In genomic region chr5:5341531-5342292, GRCh38 we compare ENCODE assay signal across 18 cellular contexts.
A peak's percentile ranks its signal among the peaks of the same experiment; 100 is the strongest.
DNase-seq lines count a peak whose midpoint lies in the region; TF ChIP-seq lines count a peak whose summit lies in the region.
"Had no signal": no experiment of that assay in that cellular context is flagged by ENCODE, and none has a peak within 500 bp of the region (broad histone marks: within the 10 kb centered on the region; RNA-seq: fewer than 3 reads in every experiment).

No MANE protein-coding gene starts in this region.

- no peak overlapping the region for H2BK15ac ChIP-seq in mesenchymal stem cell (ENCODE audit: low read depth, poor library complexity, severe bottlenecking)

- no peak overlapping the region for H3K4me3 ChIP-seq in breast epithelium
- no peak overlapping the region for H3K4me3 ChIP-seq in mesenchymal stem cell (ENCODE audit: insufficient read depth in 1 of 2, low read depth in 1 of 2, low read length in 2 of 2)
- H3K4me3 ChIP-seq: adrenal gland, thoracic aorta had no signal

- H3K14ac ChIP-seq in mesenchymal stem cell (ENCODE audit: low read length in 2 of 2) = peak overlapping the region in 1 of 2 experiments; percentile 5

- H3K4me3 Mint-ChIP-seq in MCF 10A (ENCODE audit: unreplicated experiment) (no peak overlapping the region), chondrocyte (ENCODE audit: unreplicated experiment) (no peak overlapping the region)
- H3K4me3 Mint-ChIP-seq: activated CD8-positive, alpha-beta T cell treated with anti-CD3 and anti-CD28 coated beads for 36 hours had no signal

- peak overlapping the region in 1 of 2 experiments; percentile 29 for H3K4ac ChIP-seq in mesenchymal stem cell (ENCODE audit: low read depth in 1 of 2, low read length in 2 of 2)

- no peak overlapping the region for H3K9ac ChIP-seq in mesenchymal stem cell (ENCODE audit: low read length)

- H3K36me3 Mint-ChIP-seq in MCF 10A (ENCODE audit: insufficient read depth, unreplicated experiment) (no peaks in the 10 kb centered on the region), chondrocyte (ENCODE audit: low read depth) (no peaks in the 10 kb centered on the region)

- peak overlapping the region; percentile 97 for H4K91ac ChIP-seq in mesenchymal stem cell (ENCODE audit: low read length)

- H3K4me1 Mint-ChIP-seq in MCF 10A (ENCODE audit: insufficient read depth, unreplicated experiment) (peaks cover 35% of the 10 kb centered on the region), chondrocyte (ENCODE audit: low read depth) (peaks cover 62% of the 10 kb centered on the region)

- H3K23ac ChIP-seq in mesenchymal stem cell (ENCODE audit: low read length in 2 of 2) = no peak overlapping the region

- H3K27me3 ChIP-seq in breast epithelium (no peaks in the 10 kb centered on the region), mesenchymal stem cell (ENCODE audit: control insufficient read depth in 1 of 2, insufficient read depth in 1 of 2, low read length in 2 of 2) (no peaks in the 10 kb centered on the region)
- H3K27me3 ChIP-seq: adrenal gland had no signal

- H2BK12ac ChIP-seq in mesenchymal stem cell (ENCODE audit: low read length in 2 of 2) = peak overlapping the region; percentile 29 to 37

- intact Hi-C loops in MCF 10A (cut with micrococcal nuclease) (loop anchor here (2.0 to 5.0 kb wide), 3 partner anchors 69 to 463 kb away; no protein-coding TSS in a partner anchor), breast epithelium (cut with DNase I; ENCODE audit: low total_unique reads) (no loop called here)

- H2AFZ ChIP-seq in mesenchymal stem cell (ENCODE audit: low read depth, low read length) = no peak overlapping the region

- H2BK5ac ChIP-seq in mesenchymal stem cell (ENCODE audit: low read depth, low read length, poor library complexity, severe bottlenecking) = no peak overlapping the region

- H3K27ac ChIP-seq in breast epithelium = no peak overlapping the region
- no peak overlapping the region for H3K27ac ChIP-seq in mesenchymal stem cell (ENCODE audit: low read length, poor library complexity, severe bottlenecking)
- H3K27ac ChIP-seq: adrenal gland had no signal

- H3K9me3 ChIP-seq in breast epithelium (no peaks in the 10 kb centered on the region), mesenchymal stem cell (ENCODE audit: control insufficient read depth, low read length) (no peaks in the 10 kb centered on the region)
- H3K9me3 ChIP-seq: adrenal gland, thoracic aorta had no signal

- peak overlapping the region; percentile 5 to 83 for H3K18ac ChIP-seq in mesenchymal stem cell (ENCODE audit: low read depth in 1 of 2, low read length in 2 of 2)

- H3K27me3 Mint-ChIP-seq in MCF 10A (ENCODE audit: insufficient read depth, unreplicated experiment) (no peaks in the 10 kb centered on the region), chondrocyte (ENCODE audit: low read depth) (no peaks in the 10 kb centered on the region)
- H3K27me3 Mint-ChIP-seq: activated CD8-positive, alpha-beta T cell treated with anti-CD3 and anti-CD28 coated beads for 36 hours had no signal

- DNase-seq in MCF 10A (ENCODE audit: unreplicated experiment) (peak; percentile 67), breast epithelium (ENCODE audit: low spot score in 2 of 2) (no peak), chondrocyte (ENCODE audit: low spot score) (no peak), mesenchymal stem cell (peak; percentile 34), dermis blood vessel endothelial cell (no peak), HEK293T (ENCODE audit: extremely low spot score) (no peak), Kasumi-1 (lab: John Stamatoyannopoulos, UW) (no peak), HUDEP-2 (lab: John Stamatoyannopoulos, UW; ENCODE audit: unreplicated experiment in 76 of 76) (no peak)
- DNase-seq: 8988T; activated CD8-positive, alpha-beta T cell treated with anti-CD3 and anti-CD28 coated beads for 36 hours; adrenal gland; midbrain; NCI-H2171; NCI-H82; stimulated activated CD4-positive, alpha-beta T cell treated with anti-CD3 and anti-CD28 coated beads, Interleukin-4, amount 100 ng/mL, for 4 hours; SW 1271 had no signal

- peak overlapping the region; percentile 36 for H2BK120ac ChIP-seq in mesenchymal stem cell (ENCODE audit: low read depth, low read length)

- no peak overlapping the region for H3K4me2 ChIP-seq in mesenchymal stem cell (ENCODE audit: low read length, poor library complexity, severe bottlenecking)

- CTCF ChIA-PET in MCF 10A (lab: Yijun Ruan, JAX) = interaction anchor here (0.6 to 1.6 kb wide), 3 partner anchors 7 to 465 kb away, joined by 3 to 4 read pairs (median 3); no protein-coding TSS in a partner anchor
- CTCF ChIA-PET in HEK293T (lab: Yijun Ruan, JAX) = interaction anchor here (1.4 kb wide), 1 partner anchor 54 kb away, joined by 4 read pairs; no protein-coding TSS in a partner anchor

- TF ChIP-seq POLR2A in breast epithelium (IDR thresholded peaks at IDR 0.05) = no peak

- no peak overlapping the region for H4K8ac ChIP-seq in mesenchymal stem cell (ENCODE audit: low read length)

- TF ChIP-seq CTCF in MCF 10A (IDR thresholded peaks at IDR 0.05; ENCODE audit: unreplicated experiment) (no peak), breast epithelium (IDR thresholded peaks at IDR 0.05) (no peak), chondrocyte (IDR thresholded peaks at IDR 0.05) (no peak)

- WGBS in mesenchymal stem cell = 85% methylated on average over 10 of the region's 10 CpGs

- BruUV-seq in MCF 10A (replicated peaks; lab: Mats Ljungman, UMichigan) = no TSS peak

- H2AK5ac ChIP-seq in mesenchymal stem cell (ENCODE audit: low read length, severe bottlenecking) = peak overlapping the region; percentile 42

- no peak overlapping the region for H3K27ac Mint-ChIP-seq in MCF 10A (ENCODE audit: low read depth, unreplicated experiment)
- peak overlapping the region; percentile 78 for H3K27ac Mint-ChIP-seq in chondrocyte (ENCODE audit: unreplicated experiment)
- H3K27ac Mint-ChIP-seq: activated CD8-positive, alpha-beta T cell treated with anti-CD3 and anti-CD28 coated beads for 36 hours; activated T-helper 2 cell treated with anti-CD3 and anti-CD28 coated beads, Interferon-gamma antibody, Interleukin-2, Interleukin-4, amounts not matched to agents 10 μg/mL and 5 μg/mL and 100 μg/mL, durations not matched to agents 14 hours and 24 hours and 36 hours had no signal

- POLR2A ChIA-PET in MCF 10A (lab: Yijun Ruan, JAX) = no interaction called here
- POLR2A ChIA-PET in HEK293T (lab: Yijun Ruan, JAX) = interaction anchor here (0.7 to 2.6 kb wide), 4 partner anchors 8 to 81 kb away, joined by 3 to 11 read pairs (median 4); partner anchors contain the start of gene ICE1

- H3K9me3 Mint-ChIP-seq in MCF 10A (ENCODE audit: unreplicated experiment) = no peaks in the 10 kb centered on the region
- no peaks in the 10 kb centered on the region for H3K9me3 Mint-ChIP-seq in chondrocyte (ENCODE audit: low read depth)
- H3K9me3 Mint-ChIP-seq: activated CD8-positive, alpha-beta T cell treated with anti-CD3 and anti-CD28 coated beads for 36 hours had no signal

- no peaks in the 10 kb centered on the region for H3K79me1 ChIP-seq in mesenchymal stem cell (replicated peaks; ENCODE audit: low read length, poor library complexity, severe bottlenecking)

- H3K36me3 ChIP-seq in breast epithelium = no peaks in the 10 kb centered on the region
- no peaks in the 10 kb centered on the region for H3K36me3 ChIP-seq in mesenchymal stem cell (ENCODE audit: control insufficient read depth in 1 of 2, insufficient read depth in 2 of 2, low read depth in 1 of 2, low read length in 2 of 2)
- H3K36me3 ChIP-seq: adrenal gland, thoracic aorta had no signal

- H3K4me1 ChIP-seq in breast epithelium (no peaks in the 10 kb centered on the region), mesenchymal stem cell (ENCODE audit: control insufficient read depth, insufficient read depth, low read depth, low read length) (peaks cover 14% of the 10 kb centered on the region)

TF ChIP-seq in HEK293T, 16 proteins besides CTCF, POLR2A, EP300 and RAD21:
- TF ChIP-seq FOXK2 (IDR thresholded peaks at IDR 0.05) = no peak
- no peak for TF ChIP-seq HDGF (IDR thresholded peaks at IDR 0.05; ENCODE audit: borderline replicate concordance)
- TF ChIP-seq SP1 (IDR thresholded peaks at IDR 0.05) = no peak
- TF ChIP-seq BHLHE40 (IDR thresholded peaks at IDR 0.05; ENCODE audit: borderline replicate concordance) = no peak
- no peak for TF ChIP-seq ZNF384 (IDR thresholded peaks at IDR 0.05)
- no peak for TF ChIP-seq ELF4 (IDR thresholded peaks at IDR 0.05)
- TF ChIP-seq NFRKB (IDR thresholded peaks at IDR 0.05) = no peak
- TF ChIP-seq L3MBTL2 (conservative IDR thresholded peaks at IDR 0.05) = no peak
- no peak for TF ChIP-seq FOXA1 (IDR thresholded peaks at IDR 0.05)
- TF ChIP-seq FOXM1 (IDR thresholded peaks at IDR 0.05; ENCODE audit: borderline replicate concordance) = no peak
- TF ChIP-seq LEF1 (IDR thresholded peaks at IDR 0.05; ENCODE audit: borderline replicate concordance) = no peak
- TF ChIP-seq ARNT (IDR thresholded peaks at IDR 0.05) = no peak
- TF ChIP-seq CTBP1 (IDR thresholded peaks at IDR 0.05; ENCODE audit: borderline replicate concordance) = no peak
- TF ChIP-seq SUZ12 (IDR thresholded peaks at IDR 0.05) = no peak
- no peak for TF ChIP-seq PKNOX1 (IDR thresholded peaks at IDR 0.05)
- TF ChIP-seq TARDBP (IDR thresholded peaks at IDR 0.05) = no peak

Comparison
In these comparisons a context has a peak if more than half of its experiments do, and no peak if none do; other contexts are left out.
1. DNase-seq: peak in MCF 10A (single experiment) and mesenchymal stem cell (single experiment); none in breast epithelium (0 of 2), chondrocyte (single experiment), dermis blood vessel endothelial cell (single experiment), HEK293T (single experiment), Kasumi-1 (0 of 2) and HUDEP-2 (0 of 76).